17 cellular contexts compared by ENCODE assay signal in genomic region chr2:144227427-144227826, GRCh38.
A peak's percentile ranks its signal among the peaks of the same experiment; 100 is the strongest.
DNase-seq lines count a peak whose midpoint lies in the region; ATAC-seq and TF ChIP-seq lines count a peak whose summit lies in the region.
"Had no signal": no experiment of that assay in that cellular context is flagged by ENCODE, and none has a peak within 500 bp of the region (broad histone marks: within the 10 kb centered on the region; RNA-seq: fewer than 3 reads in every experiment).

No MANE protein-coding gene starts in this region.

- CTCF ChIA-PET in activated naive CD4-positive, alpha-beta T cell treated with anti-CD3 and anti-CD28 coated beads for 36 hours (lab: Charles Lee): no interaction called here
- CTCF ChIA-PET in naive thymus-derived CD4-positive, alpha-beta T cell (lab: Charles Lee): no interaction called here

- no peaks in the 10 kb centered on the region for H3K36me3 Mint-ChIP-seq in natural killer cell
- peaks cover 17% of the 10 kb centered on the region for H3K36me3 Mint-ChIP-seq in natural killer cell treated with Interleukin-12 subunit alpha and Interleukin-12 subunit beta and Interleukin-15 and Interleukin-18, amount 100 ng/mL, for 72 hours
- H3K36me3 Mint-ChIP-seq in T-helper 17 cell (ENCODE audit: low read depth): peaks cover 3% of the 10 kb centered on the region
- no peaks in the 10 kb centered on the region for H3K36me3 Mint-ChIP-seq in activated naive CD4-positive, alpha-beta T cell treated with anti-CD3 and anti-CD28 coated beads for 36 hours (ENCODE audit: low read depth)
- peaks cover 0 to 11% (median 4%) of the 10 kb centered on the region in 5 donors for H3K36me3 Mint-ChIP-seq in naive thymus-derived CD4-positive, alpha-beta T cell

- H3K9me3 Mint-ChIP-seq in natural killer cell: no peaks in the 10 kb centered on the region
- no peaks in the 10 kb centered on the region for H3K9me3 Mint-ChIP-seq in natural killer cell treated with Interleukin-12 subunit alpha and Interleukin-12 subunit beta and Interleukin-15 and Interleukin-18, amount 100 ng/mL, for 72 hours
- H3K9me3 Mint-ChIP-seq in activated naive CD4-positive, alpha-beta T cell treated with anti-CD3 and anti-CD28 coated beads for 36 hours: no peaks in the 10 kb centered on the region
- H3K9me3 Mint-ChIP-seq in naive thymus-derived CD4-positive, alpha-beta T cell: peaks cover 0 to 1% (median 0%) of the 10 kb centered on the region in 11 donors
- H3K9me3 Mint-ChIP-seq: H9 had no signal

- no peaks in the 10 kb centered on the region for H3K4me1 ChIP-seq in naive thymus-derived CD4-positive, alpha-beta T cell (ENCODE audit: control insufficient read depth in 2 of 2, insufficient read depth in 2 of 2, low read length in 2 of 2)

- no peak for TF ChIP-seq CTCF in natural killer cell (IDR thresholded peaks at IDR 0.05)

- POLR2A ChIA-PET in naive thymus-derived CD4-positive, alpha-beta T cell (lab: Charles Lee): no interaction called here

- H3K4me1 Mint-ChIP-seq in natural killer cell (peaks cover 15 to 26% of the 10 kb centered on the region in 2 donors), T-helper 17 cell (peaks cover 4% of the 10 kb centered on the region)
- H3K4me1 Mint-ChIP-seq in natural killer cell treated with Interleukin-12 subunit alpha and Interleukin-12 subunit beta and Interleukin-15 and Interleukin-18, amount 100 ng/mL, for 72 hours (ENCODE audit: low read depth in 2 of 2): peaks cover 20 to 30% of the 10 kb centered on the region in 2 donors
- H3K4me1 Mint-ChIP-seq in activated naive CD4-positive, alpha-beta T cell treated with anti-CD3 and anti-CD28 coated beads for 36 hours (ENCODE audit: low read depth): peaks cover 12% of the 10 kb centered on the region
- H3K4me1 Mint-ChIP-seq in naive thymus-derived CD4-positive, alpha-beta T cell: peaks cover 0 to 8% (median 0%) of the 10 kb centered on the region in 7 donors

- peak overlapping the region; percentile 29 to 47 for H3K27ac Mint-ChIP-seq in natural killer cell
- peak overlapping the region in 1 of 2 donors; percentile 63 for H3K27ac Mint-ChIP-seq in natural killer cell treated with Interleukin-12 subunit alpha and Interleukin-12 subunit beta and Interleukin-15 and Interleukin-18, amount 100 ng/mL, for 72 hours
- peak overlapping the region; percentile 59 for H3K27ac Mint-ChIP-seq in T-helper 17 cell
- no peak overlapping the region for H3K27ac Mint-ChIP-seq in activated naive CD4-positive, alpha-beta T cell treated with anti-CD3 and anti-CD28 coated beads for 36 hours
- no peak overlapping the region for H3K27ac Mint-ChIP-seq in naive thymus-derived CD4-positive, alpha-beta T cell
- H3K27ac Mint-ChIP-seq: B cell, H9 had no signal

- ATAC-seq in natural killer cell: peak; percentile 62 to 75 (median 63)
- no peak for ATAC-seq in natural killer cell treated with Interleukin-12 subunit alpha and Interleukin-12 subunit beta and Interleukin-15 and Interleukin-18, amount 100 ng/mL, for 72 hours
- peak; percentile 55 for ATAC-seq in T-helper 17 cell
- no peak for ATAC-seq in naive thymus-derived CD4-positive, alpha-beta T cell
- ATAC-seq: HepG2 had no signal

- H3K27ac ChIP-seq in naive thymus-derived CD4-positive, alpha-beta T cell (ENCODE audit: low read depth, low read length): no peak overlapping the region

- DNase-seq in natural killer cell: no peak
- DNase-seq in natural killer cell treated with Interleukin-12 subunit alpha and Interleukin-12 subunit beta and Interleukin-15 and Interleukin-18, amount 100 ng/mL, for 72 hours (ENCODE audit: low spot score): no peak
- no peak for DNase-seq in T-helper 17 cell
- DNase-seq in kidney tubule cell (ENCODE audit: low spot score): peak; percentile 53
- no peak for DNase-seq in CD1c-positive myeloid dendritic cell (ENCODE audit: extremely low spot score)
- no peak for DNase-seq in activated naive CD4-positive, alpha-beta T cell treated with anti-CD3 and anti-CD28 coated beads for 36 hours
- DNase-seq in naive thymus-derived CD4-positive, alpha-beta T cell: no peak
- DNase-seq: C1 segment of cervical spinal cord; CD4-positive, alpha-beta memory T cell; COR-L47; DMS153; DMS79 treated with DMSO at 0.1 percent for 48 hours; GDM1; GOT3; H9 had no signal

- intact Hi-C loops in natural killer cell (cut with micrococcal nuclease): no loop called here
- intact Hi-C loops in activated naive CD4-positive, alpha-beta T cell treated with anti-CD3 and anti-CD28 coated beads for 36 hours (cut with micrococcal nuclease): no loop called here
- intact Hi-C loops in naive thymus-derived CD4-positive, alpha-beta T cell (cut with micrococcal nuclease): no loop called here

- H3K27me3 Mint-ChIP-seq in natural killer cell (ENCODE audit: low read depth in 2 of 2) (no peaks in the 10 kb centered on the region), T-helper 17 cell (no peaks in the 10 kb centered on the region)
- no peaks in the 10 kb centered on the region for H3K27me3 Mint-ChIP-seq in natural killer cell treated with Interleukin-12 subunit alpha and Interleukin-12 subunit beta and Interleukin-15 and Interleukin-18, amount 100 ng/mL, for 72 hours
- H3K27me3 Mint-ChIP-seq in activated naive CD4-positive, alpha-beta T cell treated with anti-CD3 and anti-CD28 coated beads for 36 hours (ENCODE audit: low read depth): no peaks in the 10 kb centered on the region
- no peaks in the 10 kb centered on the region for H3K27me3 Mint-ChIP-seq in naive thymus-derived CD4-positive, alpha-beta T cell
- H3K27me3 Mint-ChIP-seq: B cell; CD4-positive, alpha-beta memory T cell had no signal

- no peaks in the 10 kb centered on the region for H3K36me3 ChIP-seq in naive thymus-derived CD4-positive, alpha-beta T cell (ENCODE audit: control insufficient read depth in 2 of 3, insufficient read depth in 3 of 3, low read length in 3 of 3)

- no peaks in the 10 kb centered on the region for H3K9me3 ChIP-seq in T-helper 17 cell (ENCODE audit: control insufficient read depth, low read length, poor library complexity, severe bottlenecking)
- no peaks in the 10 kb centered on the region for H3K9me3 ChIP-seq in naive thymus-derived CD4-positive, alpha-beta T cell (ENCODE audit: control insufficient read depth in 2 of 3, low read length in 3 of 3)

- H3K27me3 ChIP-seq in naive thymus-derived CD4-positive, alpha-beta T cell (ENCODE audit: control insufficient read depth in 2 of 2, insufficient read depth in 2 of 2, low read length in 2 of 2): no peaks in the 10 kb centered on the region

- H3K4me3 Mint-ChIP-seq in natural killer cell (no peak overlapping the region), T-helper 17 cell (peak overlapping the region; percentile 7)
- H3K4me3 Mint-ChIP-seq in natural killer cell treated with Interleukin-12 subunit alpha and Interleukin-12 subunit beta and Interleukin-15 and Interleukin-18, amount 100 ng/mL, for 72 hours: no peak overlapping the region
- H3K4me3 Mint-ChIP-seq in activated naive CD4-positive, alpha-beta T cell treated with anti-CD3 and anti-CD28 coated beads for 36 hours: no peak overlapping the region
- no peak overlapping the region for H3K4me3 Mint-ChIP-seq in naive thymus-derived CD4-positive, alpha-beta T cell
- H3K4me3 Mint-ChIP-seq: B cell, H9 had no signal

- H3K4me3 ChIP-seq in naive thymus-derived CD4-positive, alpha-beta T cell (ENCODE audit: low read length): no peak overlapping the region

Comparison
In these comparisons a context has a peak if more than half of its experiments do, and no peak if none do; other contexts are left out.
1. ATAC-seq: peak in natural killer cell (3 of 3) and T-helper 17 cell (single experiment); none in natural killer cell treated with Interleukin-12 subunit alpha and Interleukin-12 subunit beta and Interleukin-15 and Interleukin-18, amount 100 ng/mL, for 72 hours (0 of 2) and naive thymus-derived CD4-positive, alpha-beta T cell (single experiment).
2. H3K27ac Mint-ChIP-seq: peak in natural killer cell (2 of 2) and T-helper 17 cell (single experiment); none in activated naive CD4-positive, alpha-beta T cell treated with anti-CD3 and anti-CD28 coated beads for 36 hours (single experiment) and naive thymus-derived CD4-positive, alpha-beta T cell (0 of 9).